Comparison of ENCODE assay signal across 18 cellular contexts in genomic region chr4:107688421-107688820, GRCh38. TPM values are rescaled to one million over a fixed set of nuclear protein-coding genes. Genes with fewer than 3 reads are reported as not detected.
DNase-seq lines count a peak whose midpoint lies in the region; ATAC-seq and TF ChIP-seq lines count a peak whose summit lies in the region.
"Had no signal": no experiment of that assay in that cellular context is flagged by ENCODE, and none has a peak within 500 bp of the region (broad histone marks: within the 10 kb centered on the region; RNA-seq: fewer than 3 reads in every experiment).

No MANE protein-coding gene starts in this region.

- H2BK20ac ChIP-seq in IMR-90 (ENCODE audit: low read depth, low read length) = no peak overlapping the region

- TF ChIP-seq POLR2A in IMR-90 (IDR thresholded peaks at IDR 0.05; ENCODE audit: low read depth, low read length) = no peak

- TF ChIP-seq CTCF in 22Rv1 (IDR thresholded peaks at IDR 0.05) (no peak), IMR-90 (conservative IDR thresholded peaks at IDR 0.05; ENCODE audit: low read depth, low read length) (no peak), smooth muscle cell (IDR thresholded peaks at IDR 0.05; ENCODE audit: borderline replicate concordance, insufficient read depth, poor library complexity, severe bottlenecking) (no peak), PC-9 (conservative IDR thresholded peaks at IDR 0.05) (no peak), coronary artery (IDR thresholded peaks at IDR 0.05) (no peak)

- peaks cover 15% of the 10 kb centered on the region for H3K9me1 ChIP-seq in IMR-90 (ENCODE audit: insufficient read depth, low read length)

- no peak overlapping the region for H2BK5ac ChIP-seq in IMR-90 (ENCODE audit: low read depth, low read length, poor library complexity, severe bottlenecking)

- H4K5ac ChIP-seq in IMR-90 (ENCODE audit: low read depth, low read length) = no peak overlapping the region

- in situ Hi-C loops in IMR-90 (cut with MboI; ENCODE audit: low sequenced_read_pairs) = no loop called here

- H3K9me3 ChIP-seq in IMR-90 (ENCODE audit: control insufficient read depth, insufficient read depth, low read length) (no peaks in the 10 kb centered on the region), smooth muscle cell (replicated peaks; ENCODE audit: low read depth) (no peaks in the 10 kb centered on the region), PC-9 (ENCODE audit: insufficient read depth, low read depth) (no peaks in the 10 kb centered on the region; the same call in 1 of the 2 replicates)
- H3K9me3 ChIP-seq: BLaER1 treated with 17β-estradiol and CSF1 and Interleukin-3, amounts not matched to agents 10 nM and 100 nM; Caco-2 had no signal

- no peak for ATAC-seq in IMR-90 (ENCODE audit: low read depth)
- ATAC-seq: CD8-positive, alpha-beta T cell had no signal

- H4K8ac ChIP-seq in IMR-90 (ENCODE audit: low read depth in 2 of 2, low read length in 2 of 2) = no peak overlapping the region

- H3K14ac ChIP-seq in IMR-90 (replicated peaks; ENCODE audit: low read depth, low read length) = no peak overlapping the region

- no peak overlapping the region for H3K4ac ChIP-seq in IMR-90 (ENCODE audit: low read depth, low read length)

- no peak overlapping the region for H3K56ac ChIP-seq in IMR-90 (ENCODE audit: extremely low read depth, insufficient read depth, low read length)

- no TSS peak for BruUV-seq in IMR-90 (replicated peaks; lab: Mats Ljungman, UMichigan)
- BruUV-seq in PC-9 (replicated peaks; lab: Mats Ljungman, UMichigan) = no TSS peak

- H3F3A ChIP-seq in smooth muscle cell (ENCODE audit: low read depth) (peaks cover 14% of the 10 kb centered on the region), PC-9 (ENCODE audit: insufficient read depth, low read depth) (peaks cover 13% of the 10 kb centered on the region)

- H2BK15ac ChIP-seq in IMR-90 (ENCODE audit: low read depth, low read length) = no peak overlapping the region

- POLR2A ChIA-PET in IMR-90 (lab: Charles Lee; ENCODE audit: unreplicated experiment) (no interaction called here), PC-9 (lab: Charles Lee; ENCODE audit: unreplicated experiment) (no interaction called here)

- H2BK120ac ChIP-seq in IMR-90 (ENCODE audit: low read depth, low read length) = no peak overlapping the region

- H3K36me3 ChIP-seq in IMR-90 (ENCODE audit: control insufficient read depth, insufficient read depth, low read length) = peaks cover 4% of the 10 kb centered on the region
- H3K36me3 ChIP-seq in smooth muscle cell (ENCODE audit: low read depth) = peaks cover 8% of the 10 kb centered on the region
- H3K36me3 ChIP-seq in PC-9 (ENCODE audit: low read depth) = no peaks in the 10 kb centered on the region

- intact Hi-C loops in IMR-90 (cut with micrococcal nuclease) = no loop called here
- intact Hi-C loops in PC-9 (cut with micrococcal nuclease; ENCODE audit: unreplicated experiment) = no loop called here

- H2AK9ac ChIP-seq in IMR-90 (replicated peaks; ENCODE audit: low read depth, low read length, poor library complexity) = no peak overlapping the region

- H3K4me1 ChIP-seq in IMR-90 (ENCODE audit: control insufficient read depth, insufficient read depth, low read length) = peaks cover 3% of the 10 kb centered on the region
- H3K4me1 ChIP-seq in smooth muscle cell (ENCODE audit: low read depth) = no peaks in the 10 kb centered on the region
- peaks cover 19% of the 10 kb centered on the region for H3K4me1 ChIP-seq in PC-9 (replicated peaks; ENCODE audit: insufficient read depth)

- H2AFZ ChIP-seq in IMR-90 (replicated peaks; ENCODE audit: low read length, poor library complexity) (no peak overlapping the region), smooth muscle cell (ENCODE audit: low read depth) (no peak overlapping the region), PC-9 (no peak overlapping the region)

- peaks cover 14 to 26% of the 10 kb centered on the region in 2 experiments for H3K79me1 ChIP-seq in IMR-90 (ENCODE audit: low read depth in 1 of 2, low read length in 2 of 2)

- TF ChIP-seq RAD21 in IMR-90 (IDR thresholded peaks at IDR 0.05; ENCODE audit: low read length) = no peak

- no peak overlapping the region for H3K9ac ChIP-seq in IMR-90 (ENCODE audit: low read depth, low read length)
- H3K9ac ChIP-seq in smooth muscle cell (ENCODE audit: low read depth) = no peak overlapping the region
- H3K9ac ChIP-seq: BLaER1 treated with 17β-estradiol and CSF1 and Interleukin-3, amounts not matched to agents 10 nM and 100 nM had no signal

- no peak overlapping the region for H3K4me3 ChIP-seq in IMR-90 (ENCODE audit: insufficient read depth, low read depth, low read length)
- H3K4me3 ChIP-seq in smooth muscle cell = no peak overlapping the region
- no peak overlapping the region for H3K4me3 ChIP-seq in PC-9
- no peak overlapping the region for H3K4me3 ChIP-seq in coronary artery
- H3K4me3 ChIP-seq: BLaER1 treated with 17β-estradiol and CSF1 and Interleukin-3, amounts not matched to agents 10 nM and 100 nM had no signal

- no peak overlapping the region for H4K91ac ChIP-seq in IMR-90 (ENCODE audit: insufficient read depth, low read depth, low read length)

- H3K79me2 ChIP-seq in smooth muscle cell (ENCODE audit: low read depth) (peaks cover 90% of the 10 kb centered on the region), PC-9 (ENCODE audit: low read depth) (no peaks in the 10 kb centered on the region)

- H4K20me1 ChIP-seq in IMR-90 (ENCODE audit: insufficient read depth, low read length) (peaks cover 12% of the 10 kb centered on the region; the same call in 1 of the 2 replicates), smooth muscle cell (ENCODE audit: low read depth) (peaks cover 63% of the 10 kb centered on the region), PC-9 (ENCODE audit: insufficient read depth) (no peaks in the 10 kb centered on the region)

- WGBS in IMR-90 (ENCODE audit: extremely low coverage in 2 of 2, insufficient read length in 1 of 2), 2 experiments = 50% methylated on average over 1 of the region's 1 CpG; no CpG with 5 or more reads in 1 of the 2 experiments
- WGBS in smooth muscle cell (ENCODE audit: low lambda C conversion rate) = 100% methylated on average over 1 of the region's 1 CpG

- dilution Hi-C loops in IMR-90 (cut with HindIII; ENCODE audit: low sequenced_read_pairs, unreplicated experiment) = no loop called here

- CTCF ChIA-PET in IMR-90 (lab: Yijun Ruan, JAX) = no interaction called here
- CTCF ChIA-PET in PC-9 (lab: Charles Lee) = no interaction called here

- DNase-seq in IMR-90 (no peak), left kidney (ENCODE audit: low read depth, low spot score) (peak; percentile 17), smooth muscle cell (lab: John Stamatoyannopoulos, UW; ENCODE audit: unreplicated experiment) (no peak), PC-9 (no peak), coronary artery (ENCODE audit: low spot score) (no peak), AG08396 (ENCODE audit: low spot score) (no peak)
- DNase-seq: 8988T; ACHN; AML-193; Caco-2; Calu3; CD4-positive, alpha-beta T cell; CD8-positive, alpha-beta T cell; DMS79 treated with DMSO at 0.1 percent for 48 hours; GF-D8 had no signal

- H3K27me3 ChIP-seq in IMR-90 (ENCODE audit: control insufficient read depth, insufficient read depth, low read length) (no peaks in the 10 kb centered on the region), smooth muscle cell (ENCODE audit: low read depth) (no peaks in the 10 kb centered on the region), PC-9 (ENCODE audit: insufficient read depth, low read depth) (no peaks in the 10 kb centered on the region)
- H3K27me3 ChIP-seq: BLaER1 treated with 17β-estradiol and CSF1 and Interleukin-3, amounts not matched to agents 10 nM and 100 nM had no signal

- H2AK5ac ChIP-seq in IMR-90 (ENCODE audit: low read depth, low read length) = no peak overlapping the region

- no peak overlapping the region for H3K18ac ChIP-seq in IMR-90 (ENCODE audit: low read depth, low read length)

- H3K27ac ChIP-seq in 22Rv1 = 0 out of 2 replicates have a peak overlapping the region, but pooled peaks have one; percentile 7
- no peak overlapping the region for H3K27ac ChIP-seq in IMR-90 (ENCODE audit: insufficient read depth, low read length)
- peak overlapping the region; percentile 89 for H3K27ac ChIP-seq in smooth muscle cell (ENCODE audit: low read depth)
- no peak overlapping the region for H3K27ac ChIP-seq in PC-9
- no peak overlapping the region for H3K27ac ChIP-seq in coronary artery
- H3K27ac ChIP-seq: BLaER1 treated with 17β-estradiol and CSF1 and Interleukin-3, amounts not matched to agents 10 nM and 100 nM; C4-2B had no signal

- H3K23ac ChIP-seq in IMR-90 (ENCODE audit: low read depth, low read length) = 0 out of 2 replicates have a peak overlapping the region, but pooled peaks have one; percentile 5

- no peak overlapping the region for H3K4me2 ChIP-seq in IMR-90 (ENCODE audit: low read depth, low read length)
- no peak overlapping the region for H3K4me2 ChIP-seq in smooth muscle cell
- no peak overlapping the region for H3K4me2 ChIP-seq in PC-9
- H3K4me2 ChIP-seq: BLaER1 treated with 17β-estradiol and CSF1 and Interleukin-3, amounts not matched to agents 10 nM and 100 nM had no signal

- no peaks in the 10 kb centered on the region for H3K9me2 ChIP-seq in PC-9 (ENCODE audit: insufficient read depth)

TF ChIP-seq in IMR-90, 13 proteins besides CTCF, POLR2A, EP300 and RAD21 (continues in another document):
- TF ChIP-seq SMC3 (IDR thresholded peaks at IDR 0.05; ENCODE audit: low read depth, low read length) = no peak
- TF ChIP-seq MAZ (IDR thresholded peaks at IDR 0.05; ENCODE audit: borderline replicate concordance, low read depth, low read length) = no peak
- no peak for TF ChIP-seq FOS (IDR thresholded peaks at IDR 0.05; ENCODE audit: low read depth, low read length)
- no peak for TF ChIP-seq BHLHE40 (IDR thresholded peaks at IDR 0.05; ENCODE audit: low read depth, low read length)
- no peak for TF ChIP-seq MAFK (IDR thresholded peaks at IDR 0.05; ENCODE audit: low read depth, low read length)
- TF ChIP-seq CHD1 (IDR thresholded peaks at IDR 0.05; ENCODE audit: low read depth, low read length) = no peak
- no peak for TF ChIP-seq ELK1 (IDR thresholded peaks at IDR 0.05; ENCODE audit: borderline replicate concordance, low read depth, low read length)
- TF ChIP-seq RFX5 (IDR thresholded peaks at IDR 0.05; ENCODE audit: low read depth, low read length) = no peak

RNA-seq across cellular contexts. Expression of gene PAPSS1, which starts 31.6 kb away (rescaled TPM):
- total RNA-seq in IMR-90 (2012; rRNA removed) (82.8 and 90.5 TPM in 2 replicates), smooth muscle cell (188 and 206 TPM in 2 replicates), PC-9 (2021) (18.8 and 26.8 TPM in 2 replicates)
- polyA plus RNA-seq in IMR-90 (2012; rRNA removed) (64.7 and 71.8 TPM in 2 replicates), smooth muscle cell (141 and 198 TPM in 2 replicates)
- polyA plus RNA-seq in IMR-90 (2012; cell fraction: cytosol; rRNA removed) = 33.3 and 39.9 TPM in 2 replicates
- 20.0 and 45.3 TPM in 2 replicates for polyA plus RNA-seq in IMR-90 (2012; cell fraction: nucleus; rRNA removed; ENCODE audit: low replicate concordance)

Comparison
In these comparisons a context has a peak if more than half of its experiments do, and no peak if none do; other contexts are left out.
1. H3K27ac ChIP-seq: peak in 22Rv1 (single experiment) and smooth muscle cell (single experiment); none in IMR-90 (single experiment), PC-9 (single experiment) and coronary artery (0 of 2).